15 cellular contexts compared by ENCODE assay signal in genomic region chr10:12644380-12645144, GRCh38.
DNase-seq lines count a peak whose midpoint lies in the region; ATAC-seq and TF ChIP-seq lines count a peak whose summit lies in the region.
"Had no signal": no experiment of that assay in that cellular context is flagged by ENCODE, and none has a peak within 500 bp of the region (broad histone marks: within the 10 kb centered on the region; RNA-seq: fewer than 3 reads in every experiment).

No MANE protein-coding gene starts in this region.

- in situ Hi-C loops in GM13977 (cut with MboI; ENCODE audit: low pct_unique_long_range_greater_than_20kb, low sequenced_read_pairs, unreplicated experiment), result loop anchor here (10.0 kb wide), 1 partner anchor 380 kb away; no protein-coding TSS in a partner anchor

- DNase-seq in Daoy (ENCODE audit: low read depth) (peak; percentile 28), GM13977 (ENCODE audit: low spot score) (peak; percentile 56), choroid plexus epithelial cell (ENCODE audit: low read depth) (peak; percentile 33), WERI-Rb-1 (no peak), NCI-H1092 (lab: John Stamatoyannopoulos, UW) (no peak)
- DNase-seq: activated CD4-positive, CD25-positive, alpha-beta regulatory T cell treated with anti-CD3 and anti-CD28 coated beads, Interleukin-2, amount 50 U/mL, for 72 hours; esophagus squamous epithelium; left cardiac atrium; NCI-H345; ovary; small intestine had no signal

- no peaks in the 10 kb centered on the region for H3K27me3 ChIP-seq in WERI-Rb-1 (ENCODE audit: insufficient read depth, low read depth, severe bottlenecking)
- H3K27me3 ChIP-seq: esophagus squamous epithelium, hepatocyte, ovary had no signal

- no peaks in the 10 kb centered on the region for H3K36me3 ChIP-seq in WERI-Rb-1
- H3K36me3 ChIP-seq: esophagus squamous epithelium, ovary had no signal

- H3K4me3 ChIP-seq in choroid plexus epithelial cell (ENCODE audit: low read depth, low read length) (no peak overlapping the region), WERI-Rb-1 (ENCODE audit: low read depth, low read length) (no peak overlapping the region)
- H3K4me3 ChIP-seq: esophagus squamous epithelium, hepatocyte, ovary had no signal

- no peaks in the 10 kb centered on the region for H3K9me3 ChIP-seq in WERI-Rb-1 (ENCODE audit: severe bottlenecking)
- H3K9me3 ChIP-seq: esophagus squamous epithelium, ovary had no signal

- TF ChIP-seq CTCF in GM13977 (IDR thresholded peaks at IDR 0.05; ENCODE audit: extremely low read depth, insufficient read depth, missing control alignments), result no peak
- no peak for TF ChIP-seq CTCF in choroid plexus epithelial cell (conservative IDR thresholded peaks at IDR 0.05; ENCODE audit: low read depth, low read length)
- TF ChIP-seq CTCF in WERI-Rb-1 (IDR thresholded peaks at IDR 0.05; ENCODE audit: low read depth, low read length), result no peak

- ATAC-seq in HG03565 (IDR thresholded peaks at IDR 0.05; ENCODE audit: unreplicated experiment) (peak; percentile 43), HG03139 (IDR thresholded peaks at IDR 0.05; ENCODE audit: unreplicated experiment) (no peak)
- ATAC-seq: left cardiac atrium had no signal

- H3K27ac ChIP-seq in WERI-Rb-1, result no peak overlapping the region
- H3K27ac ChIP-seq: C4-2B, esophagus squamous epithelium, hepatocyte, ovary had no signal

Comparison
In these comparisons a context has a peak if more than half of its experiments do, and no peak if none do; other contexts are left out.
1. DNase-seq: peak in Daoy (single experiment), GM13977 (single experiment) and choroid plexus epithelial cell (single experiment); none in WERI-Rb-1 (single experiment) and NCI-H1092 (single experiment).